Comparison of ENCODE assay signal across 15 cellular contexts in genomic region chr21:42559326-42559725, GRCh38. TPM values are rescaled to one million over a fixed set of nuclear protein-coding genes. Genes with fewer than 3 reads are reported as not detected.
DNase-seq lines count a peak whose midpoint lies in the region; ATAC-seq, FAIRE-seq and TF ChIP-seq lines count a peak whose summit lies in the region.
"Had no signal": no experiment of that assay in that cellular context is flagged by ENCODE, and none has a peak within 500 bp of the region (broad histone marks: within the 10 kb centered on the region; RNA-seq: fewer than 3 reads in every experiment).

No MANE protein-coding gene starts in this region.

- no peak for TF ChIP-seq CTCF in kidney (IDR thresholded peaks at IDR 0.05; ENCODE audit: borderline replicate concordance, extremely low read depth, insufficient read depth)
- TF ChIP-seq CTCF in thyroid gland (IDR thresholded peaks at IDR 0.05), result no peak
- TF ChIP-seq CTCF in PC-3 (conservative IDR thresholded peaks at IDR 0.05; ENCODE audit: low read depth, low read length), result no peak
- no peak for TF ChIP-seq CTCF in esophagus muscularis mucosa (IDR thresholded peaks at IDR 0.05)

- FAIRE-seq in kidney (lab: Jason Lieb, UNC), result no peak
- FAIRE-seq: GM12878, GM18507 had no signal

- no peaks in the 10 kb centered on the region for H4K20me1 ChIP-seq in PC-3 (ENCODE audit: low read length)

- H3K9ac ChIP-seq in kidney (ENCODE audit: low read length in 2 of 2) (no peak overlapping the region), PC-3 (ENCODE audit: low read length) (no peak overlapping the region)

- TF ChIP-seq POLR2A in thyroid gland (IDR thresholded peaks at IDR 0.05) (no peak), esophagus muscularis mucosa (IDR thresholded peaks at IDR 0.05; ENCODE audit: low read depth) (no peak)

- peak; percentile 47 for DNase-seq in cardiac septum (ENCODE audit: low spot score)
- no peak for DNase-seq in Right ventricle myocardium superior
- peak; percentile 65 for DNase-seq in kidney
- DNase-seq in posterior vena cava (ENCODE audit: low spot score), result peak; percentile 59
- no peak for DNase-seq in thyroid gland
- DNase-seq in PC-3, result no peak
- no peak for DNase-seq in esophagus muscularis mucosa (ENCODE audit: extremely low spot score)
- DNase-seq: Calu3, NCI-H2029 treated with DMSO at 0.1 percent for 48 hours, NCI-H524, OCI-M1 had no signal

- CTCF ChIA-PET in PC-3 (lab: Charles Lee), result no interaction called here

- no TSS peak for BruUV-seq in PC-3 (replicated peaks; lab: Mats Ljungman, UMichigan)

- H3F3A ChIP-seq in PC-3 (ENCODE audit: low read length, unreplicated experiment), result no peaks in the 10 kb centered on the region

- TF ChIP-seq EP300 in esophagus muscularis mucosa (IDR thresholded peaks at IDR 0.05), result no peak

- no peaks in the 10 kb centered on the region for H3K9me2 ChIP-seq in PC-3 (replicated peaks; ENCODE audit: low read length)

- H2AFZ ChIP-seq in PC-3 (ENCODE audit: low read length), result no peak overlapping the region

- no peaks in the 10 kb centered on the region for H3K79me2 ChIP-seq in PC-3 (ENCODE audit: low read length)

- H3K9me3 ChIP-seq in kidney (ENCODE audit: control insufficient read depth in 1 of 2, low read length in 2 of 2) (no peaks in the 10 kb centered on the region), thyroid gland (no peaks in the 10 kb centered on the region), PC-3 (ENCODE audit: low read length) (no peaks in the 10 kb centered on the region), esophagus muscularis mucosa (no peaks in the 10 kb centered on the region)

- intact Hi-C loops in cardiac septum (cut with DNase I) (no loop called here), Right ventricle myocardium superior (cut with DNase I) (no loop called here), kidney (cut with DNase I) (no loop called here), posterior vena cava (cut with DNase I) (no loop called here), thyroid gland (cut with DNase I) (no loop called here), PC-3 (cut with micrococcal nuclease) (no loop called here), esophagus muscularis mucosa (cut with DNase I) (no loop called here)

- no peak overlapping the region for H3K27ac ChIP-seq in kidney (ENCODE audit: low read depth in 2 of 2, low read length in 2 of 2)
- H3K27ac ChIP-seq in thyroid gland, result no peak overlapping the region
- H3K27ac ChIP-seq in PC-3 (ENCODE audit: low read length), result no peak overlapping the region
- no peak overlapping the region for H3K27ac ChIP-seq in esophagus muscularis mucosa (replicated peaks in 1 of 4)

- no peak overlapping the region for H3K4me2 ChIP-seq in PC-3 (ENCODE audit: low read length)

- POLR2A ChIA-PET in PC-3 (lab: Charles Lee; ENCODE audit: unreplicated experiment), result no interaction called here

- H3K36me3 ChIP-seq in kidney (ENCODE audit: control insufficient read depth in 1 of 2, insufficient read depth in 2 of 2, low read length in 2 of 2) (no peaks in the 10 kb centered on the region), thyroid gland (peaks cover 24 to 48% of the 10 kb centered on the region in 2 donors), PC-3 (ENCODE audit: low read depth, low read length) (peaks cover 11% of the 10 kb centered on the region), esophagus muscularis mucosa (peaks cover 13 to 94% (median 78%) of the 10 kb centered on the region in 4 donors)

- 94 to 95% methylated on average over 13 of the region's 13 CpGs for WGBS in thyroid gland, 2 donors
- WGBS in esophagus muscularis mucosa, result 97% methylated on average over 13 of the region's 13 CpGs

- H3K4me3 ChIP-seq in kidney (ENCODE audit: low read length in 2 of 2), result no peak overlapping the region
- H3K4me3 ChIP-seq in thyroid gland (replicated peaks in 1 of 3), result no peak overlapping the region
- H3K4me3 ChIP-seq in PC-3 (ENCODE audit: low read length), result no peak overlapping the region
- H3K4me3 ChIP-seq in esophagus muscularis mucosa, result no peak overlapping the region
- H3K4me3 ChIP-seq: GM12878 had no signal

- H3K4me1 ChIP-seq in kidney (ENCODE audit: control insufficient read depth in 1 of 2, insufficient read depth in 1 of 2, low read depth in 1 of 2, low read length in 2 of 2) (peaks cover 2 to 7% of the 10 kb centered on the region in 2 donors), thyroid gland (peaks cover 10 to 14% of the 10 kb centered on the region in 2 donors), PC-3 (ENCODE audit: insufficient read depth, low read length) (no peaks in the 10 kb centered on the region), esophagus muscularis mucosa (no peaks in the 10 kb centered on the region)

- H3K27me3 ChIP-seq in thyroid gland (no peaks in the 10 kb centered on the region), PC-3 (ENCODE audit: low read length) (no peaks in the 10 kb centered on the region), esophagus muscularis mucosa (no peaks in the 10 kb centered on the region)

- no peak for ATAC-seq in Right ventricle myocardium superior (ENCODE audit: poor library complexity)
- ATAC-seq in PC-3, result no peak
- ATAC-seq: GM12878, HCT116 had no signal

RNA-seq across cellular contexts. Expression of gene SLC37A1, which starts 45.7 kb away (rescaled TPM):
- total RNA-seq in cardiac septum (6.7 TPM), Right ventricle myocardium superior (3.8 TPM), kidney (21.8 TPM), posterior vena cava (1 to 10 TPM; 5.2 to 6.0 TPM), thyroid gland (10 to 100 TPM; 26.1 to 37.9 (median 34.9) TPM), PC-3 (2014; rRNA removed) (34.2 and 38.3 TPM in 2 replicates), esophagus muscularis mucosa (10 to 100 TPM in 1 of 4 donors, 1 to 10 TPM in 3; 5.4 to 11.1 (median 7.1) TPM)
- 3.4 TPM for polyA plus RNA-seq in kidney (ENCODE audit: insufficient read depth, low read depth, low replicate concordance)
- total RNA-seq: LHCN-M2 had no signal

Comparison
In these comparisons a context has a peak if more than half of its experiments do, and no peak if none do; other contexts are left out.
1. DNase-seq: peak in cardiac septum (single experiment), kidney (single experiment) and posterior vena cava (single experiment); none in Right ventricle myocardium superior (single experiment), thyroid gland (0 of 2), PC-3 (single experiment) and esophagus muscularis mucosa (single experiment).